In the genomic region with DNA sequence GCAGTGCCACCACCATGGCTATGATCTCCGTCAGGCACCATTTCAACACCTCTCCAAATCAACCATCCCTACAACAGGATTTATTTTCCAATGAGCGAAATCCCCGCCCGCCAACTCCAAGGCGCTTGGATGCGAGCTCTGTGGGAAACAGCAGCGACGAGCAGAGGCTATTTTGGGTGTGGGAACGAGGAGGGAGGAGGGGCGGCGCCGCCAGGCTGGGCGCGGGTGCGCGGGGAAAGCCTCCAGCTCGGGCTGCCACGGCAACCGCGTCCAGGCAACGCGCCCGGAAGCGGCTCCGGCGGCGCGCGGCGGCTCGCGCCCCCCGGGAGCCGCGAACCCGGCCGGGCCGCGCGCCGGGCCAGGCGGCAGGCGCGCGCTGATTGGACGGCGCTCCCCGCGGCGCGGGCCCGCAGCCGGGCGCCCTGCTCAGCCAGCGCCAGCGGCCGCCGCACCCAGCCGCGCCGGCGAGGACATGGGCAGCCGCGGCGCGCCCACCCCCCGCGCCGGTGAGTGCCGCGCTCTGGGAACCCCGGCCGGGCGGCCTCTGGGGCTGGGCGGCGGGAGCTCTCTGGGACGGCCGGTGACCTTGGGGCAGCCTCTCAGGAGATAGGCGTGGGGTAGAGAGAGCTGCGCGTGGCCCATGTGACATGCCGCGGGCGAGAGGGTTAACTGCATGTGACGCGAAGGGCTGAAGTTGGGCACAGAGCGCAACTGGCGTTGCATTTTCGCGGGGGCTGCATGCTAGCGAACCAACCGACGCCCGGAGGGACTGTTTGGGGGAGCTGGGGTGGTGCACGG, we compare ENCODE assay signal across 8 cellular contexts. TPM values are rescaled to one million over a fixed set of nuclear protein-coding genes. Genes with fewer than 3 reads are reported as not detected.
DNase-seq lines count a peak whose midpoint lies in the region; ATAC-seq and TF ChIP-seq lines count a peak whose summit lies in the region.

FAM81A (plus strand) TSS at position 410 of the 798 bp plus-strand sequence. CDS start 20,441 bp downstream, outside the sequence.

- H3K9me3 ChIP-seq in Peyer's patch: no peaks in the 10 kb centered on the region

- H3K4me3 ChIP-seq in Peyer's patch: peak within 1 kb of the TSS; percentile 42 to 69 (median 52)

- peaks cover 0 to 15% (median 6%) of the 10 kb centered on the region in 4 donors for H3K4me1 ChIP-seq in Peyer's patch

- H3K27me3 ChIP-seq in Peyer's patch: no peaks in the 10 kb centered on the region

- ATAC-seq in GM21367 (IDR thresholded peaks at IDR 0.05; ENCODE audit: unreplicated experiment): peak; percentile 63
- peak; percentile 96 for ATAC-seq in left cardiac atrium

- no peaks in the 10 kb centered on the region for H3K36me3 ChIP-seq in Peyer's patch

- intact Hi-C loops in left cardiac atrium (cut with DNase I): loop anchor here in 1 of 2 donors (5.0 kb wide), 1 partner anchor 66 kb away; the partner anchor contains the start of gene MYO1E

- TF ChIP-seq POLR2A in Peyer's patch (IDR thresholded peaks at IDR 0.05): no peak

- peak within 1 kb of the TSS in 2 of 4 donors; percentile 25 to 49 for H3K27ac ChIP-seq in Peyer's patch

- TF ChIP-seq CTCF in Peyer's patch (IDR thresholded peaks at IDR 0.05): no peak

- DNase-seq in DMS53 treated with DMSO at 0.1 percent for 48 hours (lab: John Stamatoyannopoulos, UW; ENCODE audit: unreplicated experiment): peak; percentile 38
- DNase-seq in HS-27A (ENCODE audit: low read depth): peak; percentile 48
- DNase-seq in Peyer's patch: peak; percentile 57 to 81 (median 75)
- DNase-seq in amniotic epithelial cell (ENCODE audit: low read depth): peak; percentile 37
- peak; percentile 87 for DNase-seq in left cardiac atrium
- peak; percentile 70 for DNase-seq in pons (ENCODE audit: low spot score)
- DNase-seq in cerebellar nuclear complex (lab: John Stamatoyannopoulos, UW): no peak

RNA-seq across cellular contexts. Expression of gene FAM81A, which starts in this region (rescaled TPM):
- total RNA-seq in Peyer's patch: 1 to 10 TPM in 1 of 4 donors, under 1 TPM in 2, not detected in 1; 0.53 to 2.0 (median 0.83) TPM
- total RNA-seq in left cardiac atrium: 1 to 10 TPM; 2.4 to 3.7 TPM

Comparison
In these comparisons a context has a peak if more than half of its experiments do, and no peak if none do; other contexts are left out.
1. DNase-seq: peak in DMS53 treated with DMSO at 0.1 percent for 48 hours (single experiment), HS-27A (single experiment), Peyer's patch (3 of 3), amniotic epithelial cell (single experiment), left cardiac atrium (single experiment) and pons (single experiment); none in cerebellar nuclear complex (0 of 2).